Comparison of ENCODE assay signal across 14 cellular contexts in genomic region chr19:21765151-21765550, GRCh38. TPM values are rescaled to one million over a fixed set of nuclear protein-coding genes. Genes with fewer than 3 reads are reported as not detected.
DNase-seq lines count a peak whose midpoint lies in the region; ATAC-seq and TF ChIP-seq lines count a peak whose summit lies in the region.
"Had no signal": no experiment of that assay in that cellular context is flagged by ENCODE, and none has a peak within 500 bp of the region (broad histone marks: within the 10 kb centered on the region; RNA-seq: fewer than 3 reads in every experiment).

No MANE protein-coding gene starts in this region.

- CTCF ChIA-PET in OCI-LY7 (lab: Charles Lee; ENCODE audit: unreplicated experiment): no interaction called here

- no peak overlapping the region for H2AFZ ChIP-seq in OCI-LY7 (ENCODE audit: low read length)

- no peaks in the 10 kb centered on the region for H3K36me3 Mint-ChIP-seq in natural killer cell
- peaks cover 26% of the 10 kb centered on the region for H3K36me3 Mint-ChIP-seq in natural killer cell treated with Interleukin-12 subunit alpha and Interleukin-12 subunit beta and Interleukin-15 and Interleukin-18, amount 100 ng/mL, for 72 hours

- POLR2A ChIA-PET in OCI-LY7 (lab: Charles Lee): no interaction called here

- peaks cover 36 to 39% of the 10 kb centered on the region in 2 donors for H3K4me1 Mint-ChIP-seq in natural killer cell
- H3K4me1 Mint-ChIP-seq in natural killer cell treated with Interleukin-12 subunit alpha and Interleukin-12 subunit beta and Interleukin-15 and Interleukin-18, amount 100 ng/mL, for 72 hours (ENCODE audit: low read depth in 2 of 2): peaks cover 15 to 19% of the 10 kb centered on the region in 2 donors

- peak overlapping the region in 1 of 2 donors; percentile 94 for H3K27ac Mint-ChIP-seq in natural killer cell
- H3K27ac Mint-ChIP-seq in natural killer cell treated with Interleukin-12 subunit alpha and Interleukin-12 subunit beta and Interleukin-15 and Interleukin-18, amount 100 ng/mL, for 72 hours: no peak overlapping the region

- ATAC-seq in natural killer cell (no peak), GM19463 (IDR thresholded peaks at IDR 0.05; ENCODE audit: unreplicated experiment) (no peak), omental fat pad (ENCODE audit: low FRiP score) (no peak)
- ATAC-seq in natural killer cell treated with Interleukin-12 subunit alpha and Interleukin-12 subunit beta and Interleukin-15 and Interleukin-18, amount 100 ng/mL, for 72 hours: no peak

- no peaks in the 10 kb centered on the region for H3K27me3 Mint-ChIP-seq in natural killer cell (ENCODE audit: low read depth in 2 of 2)
- H3K27me3 Mint-ChIP-seq in natural killer cell treated with Interleukin-12 subunit alpha and Interleukin-12 subunit beta and Interleukin-15 and Interleukin-18, amount 100 ng/mL, for 72 hours: no peaks in the 10 kb centered on the region

- no peaks in the 10 kb centered on the region for H3K9me2 ChIP-seq in OCI-LY7 (ENCODE audit: insufficient read depth, low read length)

- no peak for TF ChIP-seq POLR2A in thyroid gland (IDR thresholded peaks at IDR 0.05)

- DNase-seq in natural killer cell: no peak
- no peak for DNase-seq in natural killer cell treated with Interleukin-12 subunit alpha and Interleukin-12 subunit beta and Interleukin-15 and Interleukin-18, amount 100 ng/mL, for 72 hours (ENCODE audit: low spot score)
- no peak for DNase-seq in OCI-LY7 (ENCODE audit: low spot score)
- peak; percentile 4 for DNase-seq in fibroblast of mammary gland (ENCODE audit: low read depth)
- peak; percentile 63 to 64 for DNase-seq in thyroid gland
- no peak for DNase-seq in omental fat pad (ENCODE audit: low spot score)
- DNase-seq in SKM-1 (lab: John Stamatoyannopoulos, UW; ENCODE audit: unreplicated experiment): no peak
- DNase-seq: activated CD4-positive, alpha-beta T cell treated with anti-CD3 and anti-CD28 coated beads, Interleukin-2, amount 50 U/mL, for 1 hour; effector CD4-positive, alpha-beta T cell; foreskin fibroblast; KG1; NCI-H1436 treated with DMSO at 0.1 percent for 48 hours; NCI-H526 treated with DMSO at 0.1 percent for 48 hours had no signal

- H3K9me3 Mint-ChIP-seq in natural killer cell: no peaks in the 10 kb centered on the region
- no peaks in the 10 kb centered on the region for H3K9me3 Mint-ChIP-seq in natural killer cell treated with Interleukin-12 subunit alpha and Interleukin-12 subunit beta and Interleukin-15 and Interleukin-18, amount 100 ng/mL, for 72 hours

- no peak overlapping the region for H3K27ac ChIP-seq in OCI-LY7 (ENCODE audit: low read depth, low read length, poor library complexity, severe bottlenecking)
- H3K27ac ChIP-seq in thyroid gland: no peak overlapping the region

- intact Hi-C loops in natural killer cell (cut with micrococcal nuclease): loop anchor here (10.0 kb wide), 1 partner anchor 260 kb away; the partner anchor contains the start of gene ZNF429
- intact Hi-C loops in OCI-LY7 (cut with micrococcal nuclease; ENCODE audit: unreplicated experiment): no loop called here
- intact Hi-C loops in thyroid gland (cut with DNase I): loop anchor here (10.0 kb wide), 1 partner anchor 90 kb away; no protein-coding TSS in a partner anchor

- BruUV-seq in OCI-LY7 (replicated peaks; lab: Mats Ljungman, UMichigan): no TSS peak

- peak overlapping the region; percentile 95; the same call in 1 of the 2 replicates for H3K4me2 ChIP-seq in OCI-LY7 (ENCODE audit: low read length)

- H3K79me2 ChIP-seq in OCI-LY7 (ENCODE audit: insufficient read depth, low read depth, low read length): peaks cover 40% of the 10 kb centered on the region

- H3K4me1 ChIP-seq in OCI-LY7 (ENCODE audit: insufficient read depth, low read length, poor library complexity, severe bottlenecking) (peaks cover 15% of the 10 kb centered on the region), thyroid gland (peaks cover 0 to 12% of the 10 kb centered on the region in 2 donors)

- H3K27me3 ChIP-seq in thyroid gland: no peaks in the 10 kb centered on the region

- H3K9me3 ChIP-seq in OCI-LY7 (ENCODE audit: low read length): peaks cover 58% of the 10 kb centered on the region
- no peaks in the 10 kb centered on the region for H3K9me3 ChIP-seq in thyroid gland

- H3K36me3 ChIP-seq in OCI-LY7 (ENCODE audit: insufficient read depth, low read length) (peaks cover 59% of the 10 kb centered on the region), thyroid gland (no peaks in the 10 kb centered on the region)

- peak overlapping the region; percentile 21 for H3K4me3 Mint-ChIP-seq in natural killer cell
- H3K4me3 Mint-ChIP-seq in natural killer cell treated with Interleukin-12 subunit alpha and Interleukin-12 subunit beta and Interleukin-15 and Interleukin-18, amount 100 ng/mL, for 72 hours: no peak overlapping the region

- H3K4me3 ChIP-seq in OCI-LY7 (ENCODE audit: low read depth, low read length, poor library complexity, severe bottlenecking): peak overlapping the region; percentile 90
- H3K4me3 ChIP-seq in fibroblast of mammary gland (ENCODE audit: control insufficient read depth, low read depth, low read length): no peak overlapping the region
- no peak overlapping the region for H3K4me3 ChIP-seq in thyroid gland (replicated peaks in 1 of 3)

- no peaks in the 10 kb centered on the region for H4K20me1 ChIP-seq in OCI-LY7 (ENCODE audit: insufficient read depth, low read length)

- no peak for TF ChIP-seq CTCF in natural killer cell (IDR thresholded peaks at IDR 0.05)
- no peak for TF ChIP-seq CTCF in OCI-LY7 (conservative IDR thresholded peaks at IDR 0.05; ENCODE audit: low read length)
- no peak for TF ChIP-seq CTCF in fibroblast of mammary gland (conservative IDR thresholded peaks at IDR 0.05; ENCODE audit: control insufficient read depth, insufficient read depth, low read depth, low read length)
- TF ChIP-seq CTCF in thyroid gland (IDR thresholded peaks at IDR 0.05): no peak
- no peak for TF ChIP-seq CTCF in omental fat pad (IDR thresholded peaks at IDR 0.05)

RNA-seq across cellular contexts. Expression of gene ZNF100, which starts 2.2 kb away (rescaled TPM):
- total RNA-seq in natural killer cell (10 to 100 TPM in 1 of 3 donors, 1 to 10 TPM in 2; 7.9 to 16.9 (median 9.5) TPM), OCI-LY7 (2022) (38.5 and 39.4 TPM in 2 replicates), thyroid gland (1 to 10 TPM; 5.3 to 9.4 (median 5.9) TPM), omental fat pad (10 to 100 TPM in 1 of 4 donors, 1 to 10 TPM in 3; 5.0 to 10.6 (median 5.8) TPM)
- 10 to 100 TPM; 24.2 to 32.3 TPM for total RNA-seq in natural killer cell treated with Interleukin-12 subunit alpha and Interleukin-12 subunit beta and Interleukin-15 and Interleukin-18, amount 100 ng/mL, for 72 hours
- total RNA-seq in OCI-LY7 (2014; rRNA removed; shearing (Covaris generic)): 19.1 and 25.0 TPM in 2 replicates

Comparison
In these comparisons a context has a peak if more than half of its experiments do, and no peak if none do; other contexts are left out.
1. DNase-seq: peak in fibroblast of mammary gland (single experiment) and thyroid gland (2 of 2); none in natural killer cell (single experiment), natural killer cell treated with Interleukin-12 subunit alpha and Interleukin-12 subunit beta and Interleukin-15 and Interleukin-18, amount 100 ng/mL, for 72 hours (single experiment), OCI-LY7 (single experiment), omental fat pad (single experiment) and SKM-1 (single experiment).